Comparison of ENCODE assay signal across 23 cellular contexts in genomic region chr3:85758442-85758841, GRCh38.
"Had no signal": no experiment of that assay in that cellular context is flagged by ENCODE, and none has a peak within 500 bp of the region (broad histone marks: within the 10 kb centered on the region; RNA-seq: fewer than 3 reads in every experiment).

No MANE protein-coding gene starts in this region.

- H3K9me3 ChIP-seq: mucosa of descending colon, ovary, right atrium auricular region, right lobe of liver, uterus had no signal

- DNase-seq: hypothalamus; immature natural killer cell; kidney; left ventricle myocardium inferior; midbrain; mucosa of descending colon; naive thymus-derived CD4-positive, alpha-beta T cell; ovary; right lobe of liver; stimulated activated CD4-positive, alpha-beta T cell treated with anti-CD3 and anti-CD28 coated beads, Interleukin-1b, Interleukin-23, amount 100 ng/mL, for 48 hours; stimulated activated CD4-positive, alpha-beta T cell treated with anti-CD3 and anti-CD28 coated beads, Interleukin-2, amount 100 ng/mL, for 48 hours; stimulated activated CD4-positive, alpha-beta T cell treated with anti-CD3 and anti-CD28 coated beads, Interleukin-4, amount 100 ng/mL, for 4 hours; stimulated activated CD8-positive, alpha-beta memory T cell treated with anti-CD3 and anti-CD28 coated beads, Interleukin-4, amount 100 ng/mL, for 48 hours; stimulated activated naive CD4-positive, alpha-beta T cell treated with Interleukin-2 at 50 U/mL for 16 hours; stimulated activated naive CD8-positive, alpha-beta T cell treated with anti-CD3 and anti-CD28 coated beads, Interleukin-15, amount 100 ng/mL, for 72 hours; substantia nigra; uterus had no signal

- FAIRE-seq: kidney had no signal

- H3K27me3 ChIP-seq: ovary, right atrium auricular region, right lobe of liver, tibial nerve, uterus had no signal

- H3K27ac ChIP-seq: left ventricle myocardium inferior, ovary, right atrium auricular region, right lobe of liver, tibial nerve, uterus had no signal

- H3K4me3 ChIP-seq: left ventricle myocardium inferior, lung, mucosa of descending colon, ovary, right atrium auricular region, right lobe of liver, smooth muscle cell, tibial nerve, uterus had no signal

- ATAC-seq: mucosa of descending colon; naive thymus-derived CD4-positive, alpha-beta T cell; natural killer cell treated with Interleukin-12 subunit alpha and Interleukin-12 subunit beta and Interleukin-15 and Interleukin-18, amount 100 ng/mL, for 72 hours; right lobe of liver; stimulated activated memory B cell treated with anti-CD40 and anti-IgM and Interleukin-4, amounts not matched to agents 10 μg/mL and 1 μg/mL and 100 μg/mL, for 72 hours; stimulated activated naive CD8-positive, alpha-beta T cell treated with anti-CD3 and anti-CD28 coated beads, Interleukin-15, amount 100 ng/mL, for 72 hours had no signal

- H3K4me1 ChIP-seq: left ventricle myocardium inferior, right atrium auricular region, right lobe of liver, tibial nerve, uterus had no signal

- H3K4me2 ChIP-seq: smooth muscle cell had no signal

- H3K36me3 ChIP-seq: left ventricle myocardium inferior, ovary, right atrium auricular region, right lobe of liver, tibial nerve, uterus had no signal
